28 cellular contexts compared by ENCODE assay signal in genomic region chr3:27610800-27611199, GRCh38.
A peak's percentile ranks its signal among the peaks of the same experiment; 100 is the strongest.
DNase-seq lines count a peak whose midpoint lies in the region; ATAC-seq and TF ChIP-seq lines count a peak whose summit lies in the region.
"Had no signal": no experiment of that assay in that cellular context is flagged by ENCODE, and none has a peak within 500 bp of the region (broad histone marks: within the 10 kb centered on the region; RNA-seq: fewer than 3 reads in every experiment).

No MANE protein-coding gene starts in this region.

- TF ChIP-seq EP300 in sigmoid colon (IDR thresholded peaks at IDR 0.05), result no peak

- H3K4me3 ChIP-seq in sigmoid colon, result no peak overlapping the region
- H3K4me3 ChIP-seq: esophagus muscularis mucosa, HAP-1, lower lobe of right lung, PC-9, SJCRH30, suprapubic skin, vagina had no signal

- H3K36me3 Mint-ChIP-seq in activated CD4-positive, alpha-beta T cell treated with anti-CD3 and anti-CD28 coated beads, Interleukin-2, amount 10 ng/mL, durations not matched to agents 7 days and 5 days (ENCODE audit: low read depth), result peaks cover 4% of the 10 kb centered on the region

- no peak for TF ChIP-seq CTCF in sigmoid colon (IDR thresholded peaks at IDR 0.05)

- H3K27me3 Mint-ChIP-seq in activated CD4-positive, alpha-beta T cell treated with anti-CD3 and anti-CD28 coated beads, Interleukin-2, amount 10 ng/mL, durations not matched to agents 7 days and 5 days, result no peaks in the 10 kb centered on the region
- H3K27me3 Mint-ChIP-seq: activated naive CD8-positive, alpha-beta T cell had no signal

- no peaks in the 10 kb centered on the region for H3K4me1 ChIP-seq in sigmoid colon
- H3K4me1 ChIP-seq: esophagus muscularis mucosa, HAP-1, SJCRH30, vagina had no signal

- peaks cover 12% of the 10 kb centered on the region for H3K9me3 Mint-ChIP-seq in activated CD4-positive, alpha-beta T cell treated with anti-CD3 and anti-CD28 coated beads, Interleukin-2, amount 10 ng/mL, durations not matched to agents 7 days and 5 days

- WGBS in sigmoid colon, 2 donors, result 71 to 86% methylated on average over 2 of the region's 2 CpGs

- H3K4me1 Mint-ChIP-seq in activated CD4-positive, alpha-beta T cell treated with anti-CD3 and anti-CD28 coated beads, Interleukin-2, amount 10 ng/mL, durations not matched to agents 7 days and 5 days, result no peaks in the 10 kb centered on the region
- H3K4me1 Mint-ChIP-seq: CD4-positive, CD25-positive, alpha-beta regulatory T cell had no signal

- H3K27ac ChIP-seq in sigmoid colon, result no peak overlapping the region
- H3K27ac ChIP-seq: esophagus muscularis mucosa, lower lobe of right lung, PC-9, SJCRH30, suprapubic skin, vagina had no signal

- POLR2A ChIA-PET in activated CD4-positive, alpha-beta T cell treated with anti-CD3 and anti-CD28 coated beads, Interleukin-2, amount 10 ng/mL, durations not matched to agents 7 days and 5 days (lab: Charles Lee), result no interaction called here

- DNase-seq in germinal center (ENCODE audit: low spot score), result peak; percentile 30
- no peak for DNase-seq in sigmoid colon
- DNase-seq in NCI-H510A treated with DMSO at 0.1 percent for 48 hours (lab: John Stamatoyannopoulos, UW), result no peak
- DNase-seq in NAMALWA (ENCODE audit: low spot score), result no peak
- no peak for DNase-seq in activated CD4-positive, alpha-beta T cell treated with anti-CD3 and anti-CD28 coated beads, Interleukin-2, amount 10 ng/mL, durations not matched to agents 7 days and 5 days
- DNase-seq: CD4-positive, CD25-positive, alpha-beta regulatory T cell; DMS153; effector memory CD4-positive, alpha-beta T cell; GF-D8; lower lobe of right lung; NCI-H1436; NCI-H2171 treated with DMSO at 0.1 percent for 48 hours; NCI-H748 treated with DMSO at 0.1 percent for 48 hours; nucleus accumbens; PC-9; SJCRH30; stimulated activated CD4-positive, alpha-beta T cell treated with anti-CD3 and anti-CD28 coated beads, Interleukin-12 subunit alpha, Interleukin-12 subunit beta, amount 100 ng/mL, for 4 hours; stimulated activated CD8-positive, alpha-beta memory T cell treated with anti-CD3 and anti-CD28 coated beads, Interleukin-4, amount 100 ng/mL, for 48 hours had no signal

- intact Hi-C loops in sigmoid colon (cut with DNase I), result no loop called here

- no peak overlapping the region for H3K27ac Mint-ChIP-seq in activated CD4-positive, alpha-beta T cell treated with anti-CD3 and anti-CD28 coated beads, Interleukin-2, amount 10 ng/mL, durations not matched to agents 7 days and 5 days
- H3K27ac Mint-ChIP-seq: activated naive CD8-positive, alpha-beta T cell; CD4-positive, CD25-positive, alpha-beta regulatory T cell; T-helper 1 cell treated with Interleukin-12 subunit alpha and Interleukin-12 subunit beta and Interleukin-4 antibody, amounts not matched to agents 30 μg/mL and 1 μg/mL, for 36 hours; WTC11 had no signal

- no peaks in the 10 kb centered on the region for H3K36me3 ChIP-seq in sigmoid colon
- H3K36me3 ChIP-seq: esophagus muscularis mucosa, HAP-1, lower lobe of right lung, SJCRH30, suprapubic skin, vagina had no signal

- H3K4me3 Mint-ChIP-seq in activated CD4-positive, alpha-beta T cell treated with anti-CD3 and anti-CD28 coated beads, Interleukin-2, amount 10 ng/mL, durations not matched to agents 7 days and 5 days, result no peak overlapping the region
- H3K4me3 Mint-ChIP-seq: activated naive CD8-positive, alpha-beta T cell; CD4-positive, CD25-positive, alpha-beta regulatory T cell; T-helper 1 cell treated with Interleukin-12 subunit alpha and Interleukin-12 subunit beta and Interleukin-4 antibody, amounts not matched to agents 30 μg/mL and 1 μg/mL, for 36 hours; WTC11 had no signal

- no peak for TF ChIP-seq POLR2A in sigmoid colon (IDR thresholded peaks at IDR 0.05)

- peaks cover 0 to 10% (median 0%) of the 10 kb centered on the region in 4 donors for H3K9me3 ChIP-seq in sigmoid colon
- H3K9me3 ChIP-seq: SJCRH30, suprapubic skin had no signal

- CTCF ChIA-PET in activated CD4-positive, alpha-beta T cell treated with anti-CD3 and anti-CD28 coated beads, Interleukin-2, amount 10 ng/mL, durations not matched to agents 7 days and 5 days (lab: Charles Lee), result interaction anchor here (0.7 kb wide), 1 partner anchor 22 kb away, joined by 3 read pairs; no protein-coding TSS in a partner anchor

- peak; percentile 64 for ATAC-seq in GM18519 (IDR thresholded peaks at IDR 0.05; ENCODE audit: low FRiP score, unreplicated experiment)
- ATAC-seq in HG02642 (IDR thresholded peaks at IDR 0.05; ENCODE audit: poor library complexity, unreplicated experiment), result peak; percentile 54
- ATAC-seq in HG03565 (IDR thresholded peaks at IDR 0.05; ENCODE audit: unreplicated experiment), result peak; percentile 62
- ATAC-seq: lower lobe of right lung, WTC11 had no signal

- no peaks in the 10 kb centered on the region for H3K27me3 ChIP-seq in sigmoid colon
- H3K27me3 ChIP-seq: esophagus muscularis mucosa, SJCRH30, suprapubic skin, vagina had no signal
